8 cellular contexts compared by ENCODE assay signal in the genomic region with DNA sequence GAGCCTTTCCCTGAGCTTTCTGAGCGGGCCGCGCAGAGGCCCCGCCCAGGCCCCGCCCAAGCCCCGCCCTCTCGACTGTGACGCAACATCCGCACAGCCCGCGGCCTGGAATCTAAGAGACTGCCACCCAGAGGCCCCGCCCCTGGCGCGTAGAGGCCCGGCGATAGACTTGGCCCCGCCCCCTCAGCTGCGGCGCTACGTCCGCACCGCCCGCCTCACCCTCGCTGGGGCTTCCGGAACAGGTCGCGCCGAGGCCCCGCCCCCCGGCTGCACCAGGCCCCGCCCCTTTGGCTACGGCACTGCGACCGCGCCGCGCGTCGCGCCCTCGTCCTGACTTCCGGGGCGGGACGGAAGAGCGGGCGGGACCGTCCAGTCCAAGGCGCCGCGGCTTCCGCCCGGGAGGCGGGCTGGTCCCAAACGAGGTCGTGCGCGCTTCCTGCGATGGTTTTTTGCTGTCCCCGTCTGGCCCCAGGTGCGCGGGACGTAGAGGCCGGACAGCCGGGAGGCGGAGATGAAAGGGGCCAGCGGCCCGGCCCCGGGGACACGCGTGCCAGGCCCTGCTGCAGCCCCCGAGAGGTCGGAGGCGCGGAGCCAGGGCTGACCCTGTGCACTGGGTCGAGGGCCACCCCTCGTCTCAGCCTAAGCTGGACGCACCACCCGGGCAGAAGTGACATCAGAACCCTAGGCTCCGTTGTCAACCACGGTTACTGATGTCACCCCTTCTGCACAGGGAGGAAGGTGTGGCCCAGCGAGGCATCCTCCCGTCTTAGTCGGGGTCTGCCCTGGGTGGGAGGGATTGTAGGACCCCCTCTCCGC. TPM values are rescaled to one million over a fixed set of nuclear protein-coding genes. Genes with fewer than 3 reads are reported as not detected.
DNase-seq lines count a peak whose midpoint lies in the region; ATAC-seq and TF ChIP-seq lines count a peak whose summit lies in the region.

No MANE protein-coding gene starts in this region.

- H3K4me1 ChIP-seq in gastrocnemius medialis, result peaks cover 42 to 45% of the 10 kb centered on the region in 2 donors

- no peaks in the 10 kb centered on the region for H3K27me3 ChIP-seq in gastrocnemius medialis

- peak overlapping the region; percentile 97 to 99 (median 99) for H3K27ac ChIP-seq in gastrocnemius medialis

- H3K36me3 ChIP-seq in gastrocnemius medialis, result no peaks in the 10 kb centered on the region

- TF ChIP-seq CTCF in brain (conservative IDR thresholded peaks at IDR 0.05) (no peak), gastrocnemius medialis (IDR thresholded peaks at IDR 0.05 in 4 of 5, conservative IDR thresholded peaks at IDR 0.05 in 1 of 5) (peak in 1 of 5 experiments; percentile 4)

- peaks cover 43% of the 10 kb centered on the region for H3K27me3 Mint-ChIP-seq in brain

- peak; percentile 90 for DNase-seq in A172 (ENCODE audit: low spot score)
- peak; percentile 76 for DNase-seq in NCI-H2081 treated with DMSO at 0.1 percent for 48 hours (lab: John Stamatoyannopoulos, UW)
- peak; percentile 100 for DNase-seq in UCSD-AML1 (lab: John Stamatoyannopoulos, UW; ENCODE audit: unreplicated experiment)
- peak; percentile 99 to 100 for DNase-seq in gastrocnemius medialis

- intact Hi-C loops in gastrocnemius medialis (cut with DNase I; ENCODE audit: low total_unique reads), result loop anchor here (1.0 to 10.0 kb wide), 3 partner anchors 45 to 711 kb away; no protein-coding TSS in a partner anchor

- H3K36me3 Mint-ChIP-seq in brain, result no peaks in the 10 kb centered on the region

- peak overlapping the region; percentile 75 to 94 (median 93) for H3K27ac Mint-ChIP-seq in brain

- peaks cover 27% of the 10 kb centered on the region for H3K4me1 Mint-ChIP-seq in brain

- H3K4me3 ChIP-seq in iPS-11a (ENCODE audit: low read depth, low read length), result peak overlapping the region; percentile 78
- peak overlapping the region; percentile 75 to 80 (median 80) for H3K4me3 ChIP-seq in gastrocnemius medialis

- H3K4me3 Mint-ChIP-seq in brain, result peak overlapping the region; percentile 85 to 91 (median 87)

- H3K9me3 ChIP-seq in gastrocnemius medialis, result no peaks in the 10 kb centered on the region

- in situ Hi-C loops in gastrocnemius medialis (cut with MboI; ENCODE audit: low sequenced_read_pairs in 4 of 4), result no loop called here

- TF ChIP-seq POLR2A in gastrocnemius medialis (IDR thresholded peaks at IDR 0.05), result peak; percentile 96 to 98

- ATAC-seq in GM18517 (IDR thresholded peaks at IDR 0.05; ENCODE audit: unreplicated experiment), result peak; percentile 91
- peak; percentile 89 for ATAC-seq in HG03025 (IDR thresholded peaks at IDR 0.05; ENCODE audit: low FRiP score, unreplicated experiment)
- peak; percentile 87 to 89 for ATAC-seq in gastrocnemius medialis

- H3K9me3 Mint-ChIP-seq in brain, result no peaks in the 10 kb centered on the region

RNA-seq across cellular contexts. Expression of a gene that starts 59.0 kb away (rescaled TPM):
- total RNA-seq in A172 (2014; rRNA removed; shearing (Covaris generic)), result 4.5 and 6.3 TPM in 2 replicates
- 15.9 TPM for polyA plus RNA-seq in brain (ENCODE audit: insufficient read depth, low read depth, low replicate concordance)
- not detected for total RNA-seq in gastrocnemius medialis

Comparison
In these comparisons a context has a peak if more than half of its experiments do, and no peak if none do; other contexts are left out.
1. Peak in every context shown above with its lines: DNase-seq, ATAC-seq, H3K4me3 ChIP-seq and H3K27ac ChIP-seq.